ENCODE assay signal across 8 cellular contexts in genomic region chr2:164840930-164841718, GRCh38. TPM values are rescaled to one million over a fixed set of nuclear protein-coding genes. Genes with fewer than 3 reads are reported as not detected.
DNase-seq lines count a peak whose midpoint lies in the region; ATAC-seq and TF ChIP-seq lines count a peak whose summit lies in the region.

No MANE protein-coding gene starts in this region.

- H3K27ac Mint-ChIP-seq in IgD-negative memory B cell, result peak overlapping the region in 2 of 3 donors; percentile 78 to 93

- peak; percentile 8 for TF ChIP-seq CTCF in choroid plexus epithelial cell (conservative IDR thresholded peaks at IDR 0.05; ENCODE audit: low read depth, low read length)

- peak overlapping the region; percentile 86 for H3K4me3 ChIP-seq in choroid plexus epithelial cell (ENCODE audit: low read depth, low read length)

- DNase-seq in NCI-H1417 (lab: John Stamatoyannopoulos, UW) (peak; percentile 48 to 62 (median 56)), NCI-H1417 treated with DMSO at 0.1 percent for 48 hours (lab: John Stamatoyannopoulos, UW) (no peak), SK-N-DZ (ENCODE audit: low spot score) (peak; percentile 75), choroid plexus epithelial cell (ENCODE audit: low read depth) (peak; percentile 78), kidney glomerular epithelial cell (lab: John Stamatoyannopoulos, UW) (peak; percentile 65)
- peak; percentile 59 for DNase-seq in stimulated activated CD4-positive, alpha-beta T cell treated with anti-CD3 and anti-CD28 coated beads, Interleukin-15, amount 100 ng/mL, for 24 hours

- peaks cover 8 to 19% (median 13%) of the 10 kb centered on the region in 3 donors for H3K4me1 Mint-ChIP-seq in IgD-negative memory B cell

- peak overlapping the region; percentile 94 to 99 (median 98) for H3K4me3 Mint-ChIP-seq in IgD-negative memory B cell

- no peaks in the 10 kb centered on the region for H3K9me3 Mint-ChIP-seq in IgD-negative memory B cell

- H3K27me3 Mint-ChIP-seq in IgD-negative memory B cell, result no peaks in the 10 kb centered on the region

- peak; percentile 65 for ATAC-seq in GM21723 (IDR thresholded peaks at IDR 0.05; ENCODE audit: unreplicated experiment)

- no peaks in the 10 kb centered on the region for H3K36me3 Mint-ChIP-seq in IgD-negative memory B cell

RNA-seq across cellular contexts. Expression of gene COBLL1, which starts 0.5 kb away (rescaled TPM):
- 114 TPM for polyA plus RNA-seq in IgD-negative memory B cell
- 1.4 and 5.3 TPM in 2 replicates for polyA plus RNA-seq in SK-N-DZ (2014; cell fraction: cytosol; rRNA removed)
- 1.9 and 5.7 TPM in 2 replicates for polyA plus RNA-seq in SK-N-DZ (2014; cell fraction: nucleus; rRNA removed)
